In genomic region chr1:43204394-43204793, GRCh38 we compare ENCODE assay signal across 20 cellular contexts. TPM values are rescaled to one million over a fixed set of nuclear protein-coding genes. Genes with fewer than 3 reads are reported as not detected.
A peak's percentile ranks its signal among the peaks of the same experiment; 100 is the strongest.
DNase-seq lines count a peak whose midpoint lies in the region; ATAC-seq and TF ChIP-seq lines count a peak whose summit lies in the region.
"Had no signal": no experiment of that assay in that cellular context is flagged by ENCODE, and none has a peak within 500 bp of the region (broad histone marks: within the 10 kb centered on the region; RNA-seq: fewer than 3 reads in every experiment).

No MANE protein-coding gene starts in this region.

- CTCF ChIA-PET in Caco-2 (lab: Charles Lee), result no interaction called here

- H3K4me3 Mint-ChIP-seq in Caco-2 (ENCODE audit: unreplicated experiment) (no peak overlapping the region), osteocyte (ENCODE audit: unreplicated experiment) (no peak overlapping the region)
- H3K4me3 Mint-ChIP-seq: B cell, CD14-positive monocyte had no signal

- TF ChIP-seq CTCF in Caco-2 (IDR thresholded peaks at IDR 0.05; ENCODE audit: insufficient read depth in 1 of 2, low read depth in 1 of 2, low read length in 1 of 2, severe bottlenecking in 1 of 2, unreplicated experiment in 1 of 2), result no peak
- no peak for TF ChIP-seq CTCF in osteocyte (IDR thresholded peaks at IDR 0.05)

- H3K4me1 Mint-ChIP-seq in Caco-2 (ENCODE audit: low read depth, unreplicated experiment) (no peaks in the 10 kb centered on the region), osteocyte (ENCODE audit: unreplicated experiment) (peaks cover 39% of the 10 kb centered on the region)

- BruUV-seq in Caco-2 (replicated peaks; lab: Mats Ljungman, UMichigan), result no TSS peak

- H3K36me3 ChIP-seq in Caco-2 (ENCODE audit: control insufficient read depth, insufficient read depth, low read length), result no peaks in the 10 kb centered on the region
- H3K36me3 ChIP-seq in SJSA1, result no peaks in the 10 kb centered on the region

- peak; percentile 76 for ATAC-seq in GM19463 (IDR thresholded peaks at IDR 0.05; ENCODE audit: unreplicated experiment)
- no peak for ATAC-seq in GM18868 (IDR thresholded peaks at IDR 0.05; ENCODE audit: unreplicated experiment)
- ATAC-seq: Right ventricle myocardium inferior had no signal

- H3K27ac Mint-ChIP-seq in Caco-2 (ENCODE audit: unreplicated experiment) (peak overlapping the region; percentile 93), osteocyte (ENCODE audit: unreplicated experiment) (peak overlapping the region; percentile 8)
- H3K27ac Mint-ChIP-seq: B cell, CD14-positive monocyte had no signal

- intact Hi-C loops in Caco-2 (cut with micrococcal nuclease; ENCODE audit: unreplicated experiment), result no loop called here

- H3K36me3 Mint-ChIP-seq in Caco-2 (ENCODE audit: insufficient read depth, unreplicated experiment), result peaks cover 12% of the 10 kb centered on the region
- H3K36me3 Mint-ChIP-seq in osteocyte (ENCODE audit: unreplicated experiment), result no peaks in the 10 kb centered on the region
- H3K36me3 Mint-ChIP-seq: CD14-positive monocyte had no signal

- H3K4me3 ChIP-seq in Caco-2 (ENCODE audit: low read depth, low read length) (no peak overlapping the region), SJSA1 (no peak overlapping the region)

- DNase-seq in Caco-2 (no peak), SJSA1 (ENCODE audit: low read depth in 1 of 2, low spot score in 2 of 2) (no peak), osteocyte (ENCODE audit: extremely low spot score, unreplicated experiment) (no peak), SIG-M5 (lab: John Stamatoyannopoulos, UW) (no peak), DMS114 treated with DMSO at 0.1 percent for 48 hours (lab: John Stamatoyannopoulos, UW; ENCODE audit: unreplicated experiment) (no peak), Kasumi-1 (lab: John Stamatoyannopoulos, UW) (no peak)
- DNase-seq: DMS79 treated with DMSO at 0.1 percent for 48 hours, H7, KG1, NCI-H1105, NCI-H2029 treated with DMSO at 0.1 percent for 48 hours, NCI-H226, NCI-H524 treated with DMSO at 0.1 percent for 48 hours, NCI-H82 had no signal

- H3K9me3 ChIP-seq in Caco-2 (peaks cover 31% of the 10 kb centered on the region), SJSA1 (replicated peaks) (peaks cover 3% of the 10 kb centered on the region; the same call in 1 of the 2 replicates)

- H3K27ac ChIP-seq in SJSA1, result peak overlapping the region; percentile 99; the same call in 1 of the 2 replicates
- H3K27ac ChIP-seq: HL-60 had no signal

- H3K27me3 Mint-ChIP-seq in Caco-2 (ENCODE audit: insufficient read depth, unreplicated experiment) (no peaks in the 10 kb centered on the region), osteocyte (ENCODE audit: unreplicated experiment) (no peaks in the 10 kb centered on the region)
- H3K27me3 Mint-ChIP-seq: B cell had no signal

- H3K27me3 ChIP-seq in Caco-2 (replicated peaks; ENCODE audit: control insufficient read depth, insufficient read depth, low read length), result no peaks in the 10 kb centered on the region
- H3K27me3 ChIP-seq in SJSA1 (replicated peaks), result no peaks in the 10 kb centered on the region

- POLR2A ChIA-PET in Caco-2 (lab: Charles Lee), result no interaction called here

- H3K9me3 Mint-ChIP-seq in Caco-2 (ENCODE audit: unreplicated experiment), result no peaks in the 10 kb centered on the region
- H3K9me3 Mint-ChIP-seq in osteocyte (ENCODE audit: unreplicated experiment), result peaks cover 3% of the 10 kb centered on the region

- H3K4me1 ChIP-seq in Caco-2, result peaks cover 32% of the 10 kb centered on the region
- peaks cover 51% of the 10 kb centered on the region for H3K4me1 ChIP-seq in SJSA1 (replicated peaks)

RNA-seq across cellular contexts. Expression of gene CFAP57, which starts 32.3 kb away (rescaled TPM):
- 0.23 and 0.35 TPM in 2 replicates for total RNA-seq in Caco-2 (2022)
- 0.16 TPM in 1 of 2 replicates, not detected in the other for total RNA-seq in SJSA1 (2014; rRNA removed; shearing (Covaris generic))
- total RNA-seq in osteocyte, result 0.24 TPM in 1 of 2 replicates, not detected in the other
- total RNA-seq: Right ventricle myocardium inferior had no signal

RNA-seq across cellular contexts. Expression of gene EBNA1BP2, which starts 32.3 kb away (rescaled TPM):
- total RNA-seq in Caco-2 (2022) (56.3 and 61.6 TPM in 2 replicates), osteocyte (38.3 and 42.8 TPM in 2 replicates)
- total RNA-seq in SJSA1 (2014; rRNA removed; shearing (Covaris generic)), result 235 and 270 TPM in 2 replicates
